In the genomic region with DNA sequence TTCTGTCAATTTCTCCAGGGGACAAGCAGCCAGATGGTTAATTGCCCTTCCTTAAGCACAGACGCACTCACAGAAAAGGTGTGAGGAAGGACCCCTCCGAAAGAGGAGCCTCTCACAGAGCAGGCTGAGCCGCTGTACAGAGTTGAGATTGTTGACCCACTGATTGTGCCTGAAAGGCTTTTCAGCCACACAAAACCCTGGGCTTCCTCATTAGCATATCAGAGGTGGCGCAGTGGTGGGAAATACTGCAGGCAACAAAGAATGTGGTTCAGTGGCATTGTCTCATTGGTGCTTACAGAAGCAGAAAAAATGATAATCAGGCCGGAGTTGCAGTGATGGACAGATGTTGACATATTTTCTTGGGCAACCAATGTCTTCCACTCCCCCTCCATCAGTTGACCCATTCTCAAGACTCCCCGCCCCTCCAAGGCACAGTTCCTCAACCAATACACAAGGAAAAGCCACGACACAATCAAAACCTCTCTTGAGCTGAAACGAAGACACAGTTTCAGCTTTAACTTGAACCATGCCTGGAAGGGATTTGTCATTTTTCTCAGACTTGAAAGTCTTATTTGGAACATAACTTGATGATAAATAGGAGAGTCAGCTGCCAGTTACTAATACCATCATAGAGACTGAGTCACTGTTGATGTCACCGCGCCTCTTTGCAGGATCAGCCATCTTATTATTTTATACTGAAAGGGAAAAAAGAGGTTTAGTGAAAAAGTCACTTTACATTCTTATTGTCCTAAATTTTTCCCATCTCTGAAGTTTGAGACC, we compare ENCODE assay signal across 17 cellular contexts. TPM values are rescaled to one million over a fixed set of nuclear protein-coding genes. Genes with fewer than 3 reads are reported as not detected.
A peak's percentile ranks its signal among the peaks of the same experiment; 100 is the strongest.
DNase-seq lines count a peak whose midpoint lies in the region; ATAC-seq lines count a peak whose summit lies in the region.
"Had no signal": no experiment of that assay in that cellular context is flagged by ENCODE, and none has a peak within 500 bp of the region (broad histone marks: within the 10 kb centered on the region; RNA-seq: fewer than 3 reads in every experiment).

No MANE protein-coding gene starts in this region.

- no peak for ATAC-seq in GM18520 (IDR thresholded peaks at IDR 0.05; ENCODE audit: unreplicated experiment)
- ATAC-seq: WTC11 had no signal

- H3K27me3 Mint-ChIP-seq in activated T-cell treated with anti-CD3 and anti-CD28 coated beads, Interleukin-2, amount 50 U/mL, for 24 hours = peaks cover 30% of the 10 kb centered on the region

- no peak overlapping the region for H3K4me3 ChIP-seq in MG63

- no peak overlapping the region for H3K4me3 Mint-ChIP-seq in activated T-cell treated with anti-CD3 and anti-CD28 coated beads, Interleukin-2, amount 50 U/mL, for 24 hours
- H3K4me3 Mint-ChIP-seq: HFFc6, WTC11 had no signal

- H3K9me3 ChIP-seq in MG63 = no peaks in the 10 kb centered on the region

- H3K4me1 Mint-ChIP-seq in activated T-cell treated with anti-CD3 and anti-CD28 coated beads, Interleukin-2, amount 50 U/mL, for 24 hours (ENCODE audit: low read depth) = peaks cover 7% of the 10 kb centered on the region
- H3K4me1 Mint-ChIP-seq: WTC11 had no signal

- no peaks in the 10 kb centered on the region for H3K27me3 ChIP-seq in MG63

- peak overlapping the region; percentile 79 for H3K27ac ChIP-seq in epithelial cell of prostate

- DNase-seq in activated T-cell treated with anti-CD3 and anti-CD28 coated beads for 48 hours (ENCODE audit: low read depth) (peak; percentile 4), MG63 (peak; percentile 5), epithelial cell of prostate (ENCODE audit: low read depth, low spot score) (no peak), T-helper 9 cell (no peak), DMS79 (lab: John Stamatoyannopoulos, UW) (no peak)
- no peak for DNase-seq in activated T-cell treated with anti-CD3 and anti-CD28 coated beads, Interleukin-2, amount 50 U/mL, for 24 hours
- peak; percentile 42 for DNase-seq in stimulated activated CD4-positive, alpha-beta T cell treated with anti-CD3 and anti-CD28 coated beads, Interleukin-1b, Interleukin-23, amount 100 ng/mL, for 48 hours
- DNase-seq: HFFc6, NCI-H1417 treated with DMSO at 0.1 percent for 48 hours, NCI-H526 treated with DMSO at 0.1 percent for 48 hours had no signal

- H3K36me3 ChIP-seq in MG63 = no peaks in the 10 kb centered on the region

- no peaks in the 10 kb centered on the region for H3K36me3 Mint-ChIP-seq in activated T-cell treated with anti-CD3 and anti-CD28 coated beads, Interleukin-2, amount 50 U/mL, for 24 hours (ENCODE audit: low read depth)
- H3K36me3 Mint-ChIP-seq: WTC11 had no signal

- H3K9me3 Mint-ChIP-seq in activated T-cell treated with anti-CD3 and anti-CD28 coated beads, Interleukin-2, amount 50 U/mL, for 24 hours = no peaks in the 10 kb centered on the region
- H3K9me3 Mint-ChIP-seq: HFFc6, WTC11 had no signal

- H3K27ac Mint-ChIP-seq in activated T-cell treated with anti-CD3 and anti-CD28 coated beads, Interleukin-2, amount 50 U/mL, for 24 hours = no peak overlapping the region
- H3K27ac Mint-ChIP-seq: HFFc6, WTC11 had no signal

RNA-seq across cellular contexts. Expression of gene ATXN3L, which starts 53.0 kb away (rescaled TPM):
- not detected in 2 replicates for total RNA-seq in MG63 (2014; rRNA removed; shearing (Covaris generic); ENCODE audit: low replicate concordance)
- total RNA-seq: cardiac septum, endothelial cell of umbilical vein, HFFc6, lung microvascular endothelial cell, omental fat pad, SK-MEL-5, WTC11 had no signal

Comparison
In these comparisons a context has a peak if more than half of its experiments do, and no peak if none do; other contexts are left out.
1. DNase-seq: peak in activated T-cell treated with anti-CD3 and anti-CD28 coated beads for 48 hours (single experiment), MG63 (single experiment) and stimulated activated CD4-positive, alpha-beta T cell treated with anti-CD3 and anti-CD28 coated beads, Interleukin-1b, Interleukin-23, amount 100 ng/mL, for 48 hours (single experiment); none in activated T-cell treated with anti-CD3 and anti-CD28 coated beads, Interleukin-2, amount 50 U/mL, for 24 hours (single experiment), epithelial cell of prostate (single experiment), T-helper 9 cell (single experiment) and DMS79 (single experiment).